Comparison of ENCODE assay signal across 29 cellular contexts in genomic region chr1:102100666-102101065, GRCh38.
"Had no signal": no experiment of that assay in that cellular context is flagged by ENCODE, and none has a peak within 500 bp of the region (broad histone marks: within the 10 kb centered on the region; RNA-seq: fewer than 3 reads in every experiment).

No MANE protein-coding gene starts in this region.

- H3K36me3 ChIP-seq: neutrophil, ovary, right lobe of liver, sigmoid colon, stomach, thoracic aorta, thyroid gland, tibial nerve, upper lobe of left lung, vagina had no signal

- H3K27me3 ChIP-seq: neutrophil, ovary, right lobe of liver, stomach, thyroid gland, tibial nerve, upper lobe of left lung, vagina had no signal

- H3K36me3 Mint-ChIP-seq: natural killer cell treated with Interleukin-12 subunit alpha and Interleukin-12 subunit beta and Interleukin-15 and Interleukin-18, amount 100 ng/mL, for 72 hours; stimulated activated effector memory CD8-positive, alpha-beta T cell treated with anti-CD3 and anti-CD28 coated beads, Interleukin-12 subunit alpha, Interleukin-12 subunit beta, amount 100 ng/mL, for 72 hours; stimulated activated naive B cell treated with anti-CD40 and anti-IgM and Interleukin-4, amounts not matched to agents 10 μg/mL and 1 μg/mL and 100 μg/mL, for 72 hours had no signal

- H3K9me3 Mint-ChIP-seq: natural killer cell treated with Interleukin-12 subunit alpha and Interleukin-12 subunit beta and Interleukin-15 and Interleukin-18, amount 100 ng/mL, for 72 hours; nephron progenitor cell; neural crest cell; stimulated activated naive B cell treated with anti-CD40 and anti-IgM and Interleukin-4, amounts not matched to agents 10 μg/mL and 1 μg/mL and 100 μg/mL, for 72 hours; stimulated activated naive CD8-positive, alpha-beta T cell treated with anti-CD3 and anti-CD28 coated beads, Interleukin-15, Interleukin-2, amounts not matched to agents 100 ng/mL and 50 ng/mL, for 24 hours had no signal

- H2AFZ ChIP-seq: parathyroid adenoma had no signal

- H3K79me2 ChIP-seq: parathyroid adenoma had no signal

- DNase-seq: nephron progenitor cell; occipital lobe; ovary; posterior cingulate gyrus; psoas muscle; right cardiac atrium; right lobe of liver; sigmoid colon; small intestine; stimulated activated CD4-positive, alpha-beta T cell treated with anti-CD3 and anti-CD28 coated beads, Interleukin-15, amount 100 ng/mL, for 24 hours; stimulated activated CD4-positive, alpha-beta T cell treated with anti-CD3 and anti-CD28 coated beads, Interleukin-2, amount 100 ng/mL, for 24 hours; stimulated activated CD4-positive, alpha-beta T cell treated with anti-CD3 and anti-CD28 coated beads, Interleukin-2, amount 100 ng/mL, for 48 hours; stimulated activated CD4-positive, alpha-beta T cell treated with anti-CD3 and anti-CD28 coated beads, Interleukin-4, amount 100 ng/mL, for 24 hours; stimulated activated naive B cell treated with anti-CD40 and anti-IgM and Interleukin-4, amounts not matched to agents 10 μg/mL and 1 μg/mL and 100 μg/mL, for 72 hours; stimulated activated naive CD4-positive, alpha-beta T cell treated with Interleukin-2 at 50 U/mL for 16 hours; stomach; trophoblast cell; upper lobe of left lung had no signal

- ATAC-seq: natural killer cell treated with Interleukin-12 subunit alpha and Interleukin-12 subunit beta and Interleukin-15 and Interleukin-18, amount 100 ng/mL, for 72 hours; psoas muscle; right cardiac atrium; right lobe of liver; stimulated activated effector memory CD8-positive, alpha-beta T cell treated with anti-CD3 and anti-CD28 coated beads, Interleukin-12 subunit alpha, Interleukin-12 subunit beta, amount 100 ng/mL, for 72 hours; stimulated activated naive B cell treated with anti-CD40 and anti-IgM and Interleukin-4, amounts not matched to agents 10 μg/mL and 1 μg/mL and 100 μg/mL, for 72 hours had no signal

- H3K4me3 ChIP-seq: ovary, psoas muscle, right lobe of liver, sigmoid colon, stomach, thoracic aorta, thyroid gland, tibial nerve, upper lobe of left lung, vagina had no signal

- H3K9me3 ChIP-seq: neutrophil, ovary, psoas muscle, right lobe of liver, sigmoid colon, stomach, thoracic aorta, thyroid gland, tibial nerve, upper lobe of left lung, vagina had no signal

- H3K27ac ChIP-seq: neutrophil, ovary, parathyroid adenoma, psoas muscle, right lobe of liver, sigmoid colon, stomach, thoracic aorta, tibial nerve, upper lobe of left lung, vagina had no signal

- H3K4me3 Mint-ChIP-seq: natural killer cell treated with Interleukin-12 subunit alpha and Interleukin-12 subunit beta and Interleukin-15 and Interleukin-18, amount 100 ng/mL, for 72 hours; nephron progenitor cell; neural crest cell; stimulated activated effector memory CD8-positive, alpha-beta T cell treated with anti-CD3 and anti-CD28 coated beads, Interleukin-12 subunit alpha, Interleukin-12 subunit beta, amount 100 ng/mL, for 72 hours; stimulated activated naive B cell treated with anti-CD40 and anti-IgM and Interleukin-4, amounts not matched to agents 10 μg/mL and 1 μg/mL and 100 μg/mL, for 72 hours; stimulated activated naive CD8-positive, alpha-beta T cell treated with anti-CD3 and anti-CD28 coated beads, Interleukin-15, Interleukin-2, amounts not matched to agents 100 ng/mL and 50 ng/mL, for 24 hours had no signal

- H3K27me3 Mint-ChIP-seq: natural killer cell treated with Interleukin-12 subunit alpha and Interleukin-12 subunit beta and Interleukin-15 and Interleukin-18, amount 100 ng/mL, for 72 hours; stimulated activated naive B cell treated with anti-CD40 and anti-IgM and Interleukin-4, amounts not matched to agents 10 μg/mL and 1 μg/mL and 100 μg/mL, for 72 hours; stimulated activated naive CD8-positive, alpha-beta T cell treated with anti-CD3 and anti-CD28 coated beads, Interleukin-15, Interleukin-2, amounts not matched to agents 100 ng/mL and 50 ng/mL, for 24 hours had no signal

- H3K27ac Mint-ChIP-seq: natural killer cell treated with Interleukin-12 subunit alpha and Interleukin-12 subunit beta and Interleukin-15 and Interleukin-18, amount 100 ng/mL, for 72 hours; nephron progenitor cell; progenitor cell of endocrine pancreas; stimulated activated effector memory CD8-positive, alpha-beta T cell treated with anti-CD3 and anti-CD28 coated beads, Interleukin-12 subunit alpha, Interleukin-12 subunit beta, amount 100 ng/mL, for 72 hours; stimulated activated naive B cell treated with anti-CD40 and anti-IgM and Interleukin-4, amounts not matched to agents 10 μg/mL and 1 μg/mL and 100 μg/mL, for 72 hours; stimulated activated naive CD8-positive, alpha-beta T cell treated with anti-CD3 and anti-CD28 coated beads, Interleukin-15, Interleukin-2, amounts not matched to agents 100 ng/mL and 50 ng/mL, for 24 hours had no signal

- H3K4me1 ChIP-seq: parathyroid adenoma, psoas muscle, right lobe of liver, sigmoid colon, stomach, tibial nerve, upper lobe of left lung, vagina had no signal

- H3K4me1 Mint-ChIP-seq: nephron progenitor cell; stimulated activated effector memory CD8-positive, alpha-beta T cell treated with anti-CD3 and anti-CD28 coated beads, Interleukin-12 subunit alpha, Interleukin-12 subunit beta, amount 100 ng/mL, for 72 hours; stimulated activated naive B cell treated with anti-CD40 and anti-IgM and Interleukin-4, amounts not matched to agents 10 μg/mL and 1 μg/mL and 100 μg/mL, for 72 hours had no signal
